ENCODE assay signal across 11 cellular contexts in genomic region chr11:45899086-45899447, GRCh38. TPM values are rescaled to one million over a fixed set of nuclear protein-coding genes. Genes with fewer than 3 reads are reported as not detected.
A peak's percentile ranks its signal among the peaks of the same experiment; 100 is the strongest.
DNase-seq lines count a peak whose midpoint lies in the region; ATAC-seq and TF ChIP-seq lines count a peak whose summit lies in the region.
"Had no signal": no experiment of that assay in that cellular context is flagged by ENCODE, and none has a peak within 500 bp of the region (broad histone marks: within the 10 kb centered on the region; RNA-seq: fewer than 3 reads in every experiment).

No MANE protein-coding gene starts in this region.

- no peak for ATAC-seq in HCT116
- ATAC-seq in HG02798 (IDR thresholded peaks at IDR 0.05; ENCODE audit: poor library complexity, unreplicated experiment) = no peak

- CTCF ChIA-PET in HCT116 (lab: Charles Lee) = interaction anchor here (0.6 to 1.3 kb wide), 3 partner anchors 19 to 107 kb away, joined by 3 read pairs; partner anchors contain the start of gene PEX16

- intact Hi-C loops in HCT116 (cut with micrococcal nuclease) = no loop called here

- no peak for TF ChIP-seq POLR2A in HCT116 (IDR thresholded peaks at IDR 0.05; ENCODE audit: borderline replicate concordance, extremely low read depth, insufficient read depth, insufficient read length)

- no peak for TF ChIP-seq EP300 in neural cell (conservative IDR thresholded peaks at IDR 0.05; ENCODE audit: poor library complexity, severe bottlenecking)

- H3K9me3 ChIP-seq in HCT116 (ENCODE audit: control insufficient read depth in 1 of 2, insufficient read depth in 1 of 2, low read depth in 1 of 2, low read length in 2 of 2) = no peaks in the 10 kb centered on the region
- no peaks in the 10 kb centered on the region for H3K9me3 ChIP-seq in neural cell (ENCODE audit: low read length)
- H3K9me3 ChIP-seq: thyroid gland had no signal

- H3K9me3 Mint-ChIP-seq in chondrocyte (ENCODE audit: low read depth) = no peaks in the 10 kb centered on the region

- no peak overlapping the region for H3K27ac Mint-ChIP-seq in chondrocyte (ENCODE audit: unreplicated experiment)

- no peak for TF ChIP-seq CTCF in 22Rv1 (IDR thresholded peaks at IDR 0.05)
- no peak for TF ChIP-seq CTCF in HCT116 (IDR thresholded peaks at IDR 0.05 in 2 of 3, conservative IDR thresholded peaks at IDR 0.05 in 1 of 3; ENCODE audit: borderline replicate concordance in 1 of 3, insufficient read depth in 1 of 3, low read depth in 2 of 3, low read length in 2 of 3)
- no peak for TF ChIP-seq CTCF in chondrocyte (IDR thresholded peaks at IDR 0.05)
- no peak for TF ChIP-seq CTCF in neural cell (IDR thresholded peaks at IDR 0.05; ENCODE audit: poor library complexity, severe bottlenecking)

- H3K4me3 Mint-ChIP-seq in chondrocyte (ENCODE audit: unreplicated experiment) = peak overlapping the region; percentile 64

- H3K9ac ChIP-seq in HCT116 (ENCODE audit: low read length) (no peak overlapping the region), neural cell (ENCODE audit: low read length) (peak overlapping the region; percentile 84)

- no peaks in the 10 kb centered on the region for H3K36me3 Mint-ChIP-seq in chondrocyte (ENCODE audit: low read depth)

- peaks cover 4% of the 10 kb centered on the region for H3K27me3 Mint-ChIP-seq in chondrocyte (ENCODE audit: low read depth)

- TF ChIP-seq RAD21 in HCT116 (IDR thresholded peaks at IDR 0.05; ENCODE audit: low read depth) (no peak), neural cell (conservative IDR thresholded peaks at IDR 0.05) (no peak)

- DNase-seq in HCT116 (ENCODE audit: low read depth, low spot score) = no peak
- DNase-seq in chondrocyte (ENCODE audit: low spot score) = no peak
- DNase-seq in activated CD4-positive, CD25-positive, alpha-beta regulatory T cell treated with anti-CD3 and anti-CD28 coated beads, Interleukin-2, amount 50 U/mL, for 72 hours = no peak
- no peak for DNase-seq in LoVo (ENCODE audit: low spot score)
- no peak for DNase-seq in SKM-1 treated with dmso at 0.1 percent for 144 hours (lab: John Stamatoyannopoulos, UW; ENCODE audit: unreplicated experiment)

- no peaks in the 10 kb centered on the region for H3K9me2 ChIP-seq in HCT116 (ENCODE audit: insufficient read depth)
- H3K9me2 ChIP-seq in neural cell (ENCODE audit: insufficient read depth, low read length) = no peaks in the 10 kb centered on the region

- H3K4me2 ChIP-seq in HCT116 (ENCODE audit: low read length) (peak overlapping the region; percentile 68), neural cell (ENCODE audit: low read length) (peak overlapping the region; percentile 67)

- BruUV-seq in HCT116 (replicated peaks; lab: Mats Ljungman, UMichigan) = no TSS peak

- H3K27me3 ChIP-seq in HCT116 (ENCODE audit: insufficient read depth, low read length) = no peaks in the 10 kb centered on the region
- no peaks in the 10 kb centered on the region for H3K27me3 ChIP-seq in neural cell (ENCODE audit: insufficient read depth, low read depth, low read length)
- H3K27me3 ChIP-seq: thyroid gland had no signal

- no peak overlapping the region for H3K4me3 ChIP-seq in HCT116 (replicated peaks in 1 of 2; ENCODE audit: low read depth in 1 of 2, low read length in 2 of 2)
- H3K4me3 ChIP-seq in neural cell (ENCODE audit: low read length) = peak overlapping the region; percentile 86

- peaks cover 9% of the 10 kb centered on the region for H3K4me1 Mint-ChIP-seq in chondrocyte (ENCODE audit: low read depth)

- H2AFZ ChIP-seq in HCT116 (ENCODE audit: low read depth, low read length, poor library complexity, severe bottlenecking) (no peak overlapping the region), neural cell (ENCODE audit: low read depth, low read length) (no peak overlapping the region)

- H3F3A ChIP-seq in neural cell (ENCODE audit: insufficient read depth, low read length, poor library complexity, severe bottlenecking) = no peaks in the 10 kb centered on the region

- POLR2A ChIA-PET in HCT116 (lab: Charles Lee) = no interaction called here

- H3K79me2 ChIP-seq in HCT116 (ENCODE audit: insufficient read depth, low read length) (no peaks in the 10 kb centered on the region), neural cell (replicated peaks; ENCODE audit: insufficient read depth, low read length) (peaks cover 35% of the 10 kb centered on the region)

- H4K20me1 ChIP-seq in HCT116 (ENCODE audit: insufficient read depth) = no peaks in the 10 kb centered on the region
- peaks cover 3% of the 10 kb centered on the region for H4K20me1 ChIP-seq in neural cell (ENCODE audit: insufficient read depth)

- RAD21 ChIA-PET in HCT116 (lab: Charles Lee; ENCODE audit: low non-redundant PET in 1 of 2, low total read pairs in 2 of 2, uncharacterized antibody in 2 of 2, unreplicated experiment in 2 of 2) = no interaction called here

- H3K27ac ChIP-seq in 22Rv1 (peak overlapping the region; percentile 66), HCT116 (ENCODE audit: low read depth, low read length) (no peak overlapping the region), neural cell (ENCODE audit: low read length) (peak overlapping the region; percentile 97)
- H3K27ac ChIP-seq: thyroid gland had no signal

- H3K36me3 ChIP-seq in HCT116 (ENCODE audit: control insufficient read depth in 1 of 2, insufficient read depth in 2 of 2, low read length in 2 of 2) = no peaks in the 10 kb centered on the region
- H3K36me3 ChIP-seq in neural cell (ENCODE audit: insufficient read depth, low read length) = no peaks in the 10 kb centered on the region
- H3K36me3 ChIP-seq: thyroid gland had no signal

- H3K4me1 ChIP-seq in HCT116 (ENCODE audit: control insufficient read depth in 1 of 2, insufficient read depth in 2 of 2, low read length in 2 of 2) = peaks cover 10 to 25% of the 10 kb centered on the region in 2 experiments; a peak in 3 of 4 replicates

TF ChIP-seq in neural cell, 6 proteins besides CTCF, POLR2A, EP300 and RAD21:
- TF ChIP-seq MXI1 (conservative IDR thresholded peaks at IDR 0.05; ENCODE audit: poor library complexity, severe bottlenecking) (no peak), SMC3 (conservative IDR thresholded peaks at IDR 0.05; ENCODE audit: poor library complexity) (no peak), TAF1 (IDR thresholded peaks at IDR 0.05; ENCODE audit: low read depth) (no peak), EZH2 (IDR thresholded peaks at IDR 0.05; ENCODE audit: borderline replicate concordance, insufficient read depth, low read length, poor library complexity, severe bottlenecking) (no peak), REST (IDR thresholded peaks at IDR 0.05; ENCODE audit: borderline replicate concordance) (no peak), POLR2AphosphoS5 (IDR thresholded peaks at IDR 0.05) (no peak)
TF ChIP-seq in neural cell: peak in this region for 0.

RNA-seq across cellular contexts. Expression of gene FREY1, which starts 8.0 kb away (rescaled TPM):
- total RNA-seq in HCT116 (2021; ENCODE audit: unreplicated experiment) (0.96 TPM), chondrocyte (0.49 to 1.4 TPM (median 0.80 TPM) in 3 replicates)
- polyA plus RNA-seq in HCT116 (2012) = 0.07 and 0.17 TPM in 2 replicates
- polyA plus RNA-seq in neural cell = not detected in 2 replicates
- polyA minus RNA-seq in neural cell = 1.7 and 2.9 TPM in 2 replicates
- total RNA-seq: epithelial cell of proximal tubule had no signal

RNA-seq across cellular contexts. Expression of gene MAPK8IP1, which starts 13.6 kb away (rescaled TPM):
- total RNA-seq in HCT116 (2021; ENCODE audit: unreplicated experiment) (10.1 TPM), chondrocyte (6.7 to 10.8 TPM (median 9.6 TPM) in 3 replicates)
- polyA plus RNA-seq in HCT116 (2012) = 6.8 and 8.2 TPM in 2 replicates
- polyA plus RNA-seq in neural cell = 58.8 and 76.0 TPM in 2 replicates
- polyA minus RNA-seq in neural cell = 99.9 and 101 TPM in 2 replicates

RNA-seq across cellular contexts. Expression of gene PEX16, which starts 18.6 kb away (rescaled TPM):
- total RNA-seq in HCT116 (2021; ENCODE audit: unreplicated experiment) (33.2 TPM), chondrocyte (17.5 to 22.8 TPM (median 20.4 TPM) in 3 replicates)
- 30.0 and 37.6 TPM in 2 replicates for polyA plus RNA-seq in HCT116 (2012)
- polyA plus RNA-seq in neural cell = 61.1 and 71.6 TPM in 2 replicates
- polyA minus RNA-seq in neural cell = 21.4 and 24.8 TPM in 2 replicates

RNA-seq across cellular contexts. Expression of gene LARGE2, which starts 23.4 kb away (rescaled TPM):
- 67.6 TPM for total RNA-seq in HCT116 (2021; ENCODE audit: unreplicated experiment)
- 60.8 and 61.4 TPM in 2 replicates for polyA plus RNA-seq in HCT116 (2012)
- not detected in 3 replicates for total RNA-seq in chondrocyte
- polyA plus RNA-seq in neural cell = not detected in 2 replicates
- not detected in 2 replicates for polyA minus RNA-seq in neural cell
- total RNA-seq: pulmonary artery endothelial cell had no signal

RNA-seq across cellular contexts. Expression of gene CRY2, which starts 51.8 kb away (rescaled TPM):
- total RNA-seq in HCT116 (2021; ENCODE audit: unreplicated experiment) = 18.0 TPM
- 10.8 and 11.8 TPM in 2 replicates for polyA plus RNA-seq in HCT116 (2012)
- total RNA-seq in chondrocyte = 12.2 to 16.8 TPM (median 13.8 TPM) in 3 replicates
- polyA plus RNA-seq in neural cell = 27.8 and 35.1 TPM in 2 replicates
- polyA minus RNA-seq in neural cell = 46.7 and 53.3 TPM in 2 replicates
